ENCODE assay signal across 8 cellular contexts in genomic region chr2:161243873-161244272, GRCh38.
DNase-seq lines count a peak whose midpoint lies in the region; ATAC-seq and TF ChIP-seq lines count a peak whose summit lies in the region.

No MANE protein-coding gene starts in this region.

- H3K4me1 ChIP-seq in mesodermal cell (ENCODE audit: control insufficient read depth, insufficient read depth, low read length, poor library complexity, severe bottlenecking), result no peaks in the 10 kb centered on the region

- peaks cover 16% of the 10 kb centered on the region for H3K36me3 Mint-ChIP-seq in CD4-positive, alpha-beta T cell (ENCODE audit: low read depth)
- H3K36me3 Mint-ChIP-seq in activated naive CD8-positive, alpha-beta T cell treated with anti-CD3 and anti-CD28 coated beads for 36 hours, result peaks cover 8% of the 10 kb centered on the region

- peaks cover 72% of the 10 kb centered on the region for H3K4me1 Mint-ChIP-seq in CD4-positive, alpha-beta T cell (ENCODE audit: low read depth)
- H3K4me1 Mint-ChIP-seq in activated naive CD8-positive, alpha-beta T cell treated with anti-CD3 and anti-CD28 coated beads for 36 hours, result peaks cover 40% of the 10 kb centered on the region

- no peak for TF ChIP-seq CTCF in CD4-positive, alpha-beta T cell (IDR thresholded peaks at IDR 0.05)

- intact Hi-C loops in CD4-positive, alpha-beta T cell (cut with DNase I, micrococcal nuclease), result loop anchor here (2.0 to 10.0 kb wide), 4 partner anchors 21 to 839 kb away; partner anchors contain the start of gene TANK (in 1 of the 2)

- no peak for DNase-seq in CD4-positive, alpha-beta T cell
- peak; percentile 48 for DNase-seq in KG1 (lab: John Stamatoyannopoulos, UW)
- DNase-seq in activated naive CD8-positive, alpha-beta T cell treated with anti-CD3 and anti-CD28 coated beads for 36 hours, result no peak
- DNase-seq in NCI-H146 (lab: John Stamatoyannopoulos, UW), result no peak
- DNase-seq in MG63, result no peak
- no peak for DNase-seq in SKM-1 (lab: John Stamatoyannopoulos, UW; ENCODE audit: unreplicated experiment)

- WGBS in mesodermal cell (ENCODE audit: insufficient coverage in 2 of 2), 2 experiments, result 44 to 68% methylated on average over 3 of the region's 6 CpGs

- ATAC-seq in CD4-positive, alpha-beta T cell (ENCODE audit: poor library complexity), result no peak
- ATAC-seq in HG02981 (IDR thresholded peaks at IDR 0.05; ENCODE audit: unreplicated experiment), result no peak

- H3K36me3 ChIP-seq in mesodermal cell (ENCODE audit: control insufficient read depth, insufficient read depth, low read length) (no peaks in the 10 kb centered on the region), MG63 (no peaks in the 10 kb centered on the region)

- peak overlapping the region; percentile 25 for H3K27ac ChIP-seq in CD4-positive, alpha-beta T cell (ENCODE audit: low read depth, low read length)
- peak overlapping the region; percentile 12 for H3K27ac ChIP-seq in mesodermal cell (ENCODE audit: low read depth, low read length, severe bottlenecking)

- no peaks in the 10 kb centered on the region for H3K9me3 Mint-ChIP-seq in CD4-positive, alpha-beta T cell
- no peaks in the 10 kb centered on the region for H3K9me3 Mint-ChIP-seq in activated naive CD8-positive, alpha-beta T cell treated with anti-CD3 and anti-CD28 coated beads for 36 hours

- no peaks in the 10 kb centered on the region for H3K27me3 Mint-ChIP-seq in CD4-positive, alpha-beta T cell
- H3K27me3 Mint-ChIP-seq in activated naive CD8-positive, alpha-beta T cell treated with anti-CD3 and anti-CD28 coated beads for 36 hours, result peaks cover 23% of the 10 kb centered on the region

- POLR2A ChIA-PET in CD4-positive, alpha-beta T cell (lab: Charles Lee), result interaction anchor here (0.6 to 1.8 kb wide), 9 partner anchors 8 to 167 kb away, joined by 3 to 9 read pairs (median 3); no protein-coding TSS in a partner anchor

- no peaks in the 10 kb centered on the region for H3K27me3 ChIP-seq in CD4-positive, alpha-beta T cell (ENCODE audit: control insufficient read depth, insufficient read depth, low read length)
- no peaks in the 10 kb centered on the region; the same call in 1 of the 2 replicates for H3K27me3 ChIP-seq in MG63

- CTCF ChIA-PET in CD4-positive, alpha-beta T cell (lab: Charles Lee), result interaction anchor here (1.4 kb wide), 1 partner anchor 14 kb away, joined by 4 read pairs; no protein-coding TSS in a partner anchor

- peak overlapping the region; percentile 86 for H3K4me3 Mint-ChIP-seq in CD4-positive, alpha-beta T cell
- peak overlapping the region; percentile 89 for H3K4me3 Mint-ChIP-seq in activated naive CD8-positive, alpha-beta T cell treated with anti-CD3 and anti-CD28 coated beads for 36 hours

- peak overlapping the region; percentile 84 for H3K27ac Mint-ChIP-seq in CD4-positive, alpha-beta T cell
- H3K27ac Mint-ChIP-seq in activated naive CD8-positive, alpha-beta T cell treated with anti-CD3 and anti-CD28 coated beads for 36 hours, result peak overlapping the region; percentile 94

- H3K4me3 ChIP-seq in mesodermal cell (ENCODE audit: extremely low read depth, insufficient read depth, low read length, poor library complexity, severe bottlenecking), result peak overlapping the region; percentile 21
- H3K4me3 ChIP-seq in MG63, result no peak overlapping the region

- H3K9me3 ChIP-seq in CD4-positive, alpha-beta T cell (ENCODE audit: control insufficient read depth, low read length), result no peaks in the 10 kb centered on the region
- H3K9me3 ChIP-seq in mesodermal cell (ENCODE audit: control insufficient read depth, low read length), result no peaks in the 10 kb centered on the region
- no peaks in the 10 kb centered on the region for H3K9me3 ChIP-seq in MG63
